18 cellular contexts compared by ENCODE assay signal in genomic region chr9:1913931-1914330, GRCh38.
"Had no signal": no experiment of that assay in that cellular context is flagged by ENCODE, and none has a peak within 500 bp of the region (broad histone marks: within the 10 kb centered on the region; RNA-seq: fewer than 3 reads in every experiment).

No MANE protein-coding gene starts in this region.

- H3K27ac ChIP-seq: gastroesophageal sphincter, neutrophil, psoas muscle, right lobe of liver, spleen, testis, tibial nerve had no signal

- H3K27me3 ChIP-seq: right lobe of liver, testis had no signal

- DNase-seq: effector memory CD4-positive, alpha-beta T cell; glutamatergic neuron; islet precursor cell; mammary epithelial cell; mucosa of descending colon; naive thymus-derived CD8-positive, alpha-beta T cell; psoas muscle; retina; right lobe of liver; spleen; stimulated activated CD4-positive, alpha-beta T cell treated with anti-CD3 and anti-CD28 coated beads, Interleukin-15, amount 100 ng/mL, for 24 hours; stimulated activated CD4-positive, alpha-beta T cell treated with anti-CD3 and anti-CD28 coated beads, Interleukin-1b, Interleukin-23, amount 100 ng/mL, for 48 hours; stimulated activated CD4-positive, alpha-beta T cell treated with anti-CD3 and anti-CD28 coated beads, Interleukin-4, amount 100 ng/mL, for 24 hours; stimulated activated naive CD8-positive, alpha-beta T cell treated with anti-CD3 and anti-CD28 coated beads, Interleukin-15, amount 100 ng/mL, for 72 hours; testis had no signal

- H3K36me3 ChIP-seq: gastroesophageal sphincter, neutrophil, right lobe of liver, spleen, tibial nerve had no signal

- H3K4me1 ChIP-seq: gastroesophageal sphincter, psoas muscle, right lobe of liver, spleen, testis, tibial nerve had no signal

- H3K9me3 ChIP-seq: mucosa of descending colon, neutrophil, psoas muscle, right lobe of liver, testis had no signal

- H3K4me3 ChIP-seq: gastroesophageal sphincter, mucosa of descending colon, psoas muscle, right lobe of liver, spleen, tibial nerve had no signal
